Comparison of ENCODE assay signal across 21 cellular contexts in genomic region chrX:29872831-29873230, GRCh38.
"Had no signal": no experiment of that assay in that cellular context is flagged by ENCODE, and none has a peak within 500 bp of the region (broad histone marks: within the 10 kb centered on the region; RNA-seq: fewer than 3 reads in every experiment).

No MANE protein-coding gene starts in this region.

- DNase-seq: activated CD4-positive, alpha-beta T cell treated with anti-CD3 and anti-CD28 coated beads for 48 hours; activated CD8-positive, alpha-beta memory T cell treated with anti-CD3 and anti-CD28 coated beads, Interleukin-2, amount 50 U/mL, for 4 hours; activated CD8-positive, alpha-beta T cell treated with anti-CD3 and anti-CD28 coated beads, Interleukin-2, amount 10 ng/mL, durations not matched to agents 7 days and 5 days; activated effector memory CD4-positive, alpha-beta T cell treated with anti-CD3 and anti-CD28 coated beads, Interleukin-2, amount 50 U/mL, for 16 hours; activated T-cell treated with anti-CD3 and anti-CD28 coated beads, Interleukin-2, amount 50 U/mL, for 48 hours; effector memory CD4-positive, alpha-beta T cell; foreskin fibroblast; glutamatergic neuron; left colon; retina; stimulated activated CD4-positive, alpha-beta T cell treated with anti-CD3 and anti-CD28 coated beads, Interleukin-12 subunit alpha, Interleukin-12 subunit beta, amount 100 ng/mL, for 4 hours; stimulated activated CD4-positive, alpha-beta T cell treated with anti-CD3 and anti-CD28 coated beads, Interleukin-2, amount 100 ng/mL, for 24 hours; T-helper 1 cell; T1000; tibial artery; uterus had no signal

- H3K27me3 Mint-ChIP-seq: brain; central memory CD8-positive, alpha-beta T cell had no signal

- H3K36me3 ChIP-seq: tibial artery, uterus had no signal

- H3K4me1 ChIP-seq: parathyroid adenoma, tibial artery, uterus had no signal

- H3K27ac Mint-ChIP-seq: activated CD8-positive, alpha-beta T cell treated with anti-CD3 and anti-CD28 coated beads, Interleukin-2, amount 10 ng/mL, durations not matched to agents 7 days and 5 days; activated naive CD4-positive, alpha-beta T cell treated with anti-CD3 and anti-CD28 coated beads, Interleukin-2, amount 50 U/mL, for 72 hours; brain had no signal

- H3K4me3 ChIP-seq: lung, tibial artery, uterus had no signal

- H3K27ac ChIP-seq: parathyroid adenoma, tibial artery, uterus had no signal

- ATAC-seq: activated CD8-positive, alpha-beta T cell treated with anti-CD3 and anti-CD28 coated beads, Interleukin-2, amount 10 ng/mL, durations not matched to agents 7 days and 5 days; activated naive CD4-positive, alpha-beta T cell treated with anti-CD3 and anti-CD28 coated beads, Interleukin-2, amount 50 U/mL, for 72 hours; left colon had no signal

- H2AFZ ChIP-seq: parathyroid adenoma had no signal

- H3K27me3 ChIP-seq: tibial artery, uterus had no signal

- H3K4me1 Mint-ChIP-seq: brain; central memory CD8-positive, alpha-beta T cell had no signal

- H3K9ac ChIP-seq: parathyroid adenoma had no signal

- H3K9me3 Mint-ChIP-seq: activated naive CD4-positive, alpha-beta T cell treated with anti-CD3 and anti-CD28 coated beads, Interleukin-2, amount 50 U/mL, for 72 hours; brain; central memory CD8-positive, alpha-beta T cell had no signal

- H3K4me3 Mint-ChIP-seq: activated CD8-positive, alpha-beta T cell treated with anti-CD3 and anti-CD28 coated beads, Interleukin-2, amount 10 ng/mL, durations not matched to agents 7 days and 5 days; brain; central memory CD8-positive, alpha-beta T cell had no signal

- H3K36me3 Mint-ChIP-seq: activated naive CD4-positive, alpha-beta T cell treated with anti-CD3 and anti-CD28 coated beads, Interleukin-2, amount 50 U/mL, for 72 hours; brain had no signal

- H3K9me3 ChIP-seq: tibial artery, uterus had no signal
